ENCODE assay signal across 9 cellular contexts in genomic region chr11:64253043-64253442, GRCh38. TPM values are rescaled to one million over a fixed set of nuclear protein-coding genes. Genes with fewer than 3 reads are reported as not detected.
DNase-seq lines count a peak whose midpoint lies in the region; TF ChIP-seq lines count a peak whose summit lies in the region.
"Had no signal": no experiment of that assay in that cellular context is flagged by ENCODE, and none has a peak within 500 bp of the region (broad histone marks: within the 10 kb centered on the region; RNA-seq: fewer than 3 reads in every experiment).

No MANE protein-coding gene starts in this region.

- peaks cover 18% of the 10 kb centered on the region for H3K4me1 ChIP-seq in skeletal muscle satellite cell (ENCODE audit: control insufficient read depth, insufficient read depth, low read length)

- H3K4me3 Mint-ChIP-seq in T-helper 1 cell treated with Interleukin-12 subunit alpha and Interleukin-12 subunit beta and Interleukin-4 antibody, amounts not matched to agents 30 μg/mL and 1 μg/mL, for 36 hours, result peak overlapping the region; percentile 28

- H3K4me2 ChIP-seq in SU-DHL-6 (ENCODE audit: low read depth, low read length, poor library complexity, severe bottlenecking), result peak overlapping the region; percentile 97
- H3K4me2 ChIP-seq in skeletal muscle satellite cell (ENCODE audit: low read length), result peak overlapping the region; percentile 88

- no peak overlapping the region for H3K4me3 ChIP-seq in SU-DHL-6 (ENCODE audit: insufficient read depth, low read length, poor library complexity, severe bottlenecking)
- peak overlapping the region; percentile 82 for H3K4me3 ChIP-seq in fibroblast of the aortic adventitia (ENCODE audit: low read depth, low read length)
- peak overlapping the region; percentile 92 for H3K4me3 ChIP-seq in skeletal muscle satellite cell (ENCODE audit: low read length)

- H3K79me2 ChIP-seq in SU-DHL-6 (ENCODE audit: insufficient read depth, low read length), result peaks cover 9% of the 10 kb centered on the region; the same call in 1 of the 2 replicates

- H3K4me1 Mint-ChIP-seq in T-helper 1 cell treated with Interleukin-12 subunit alpha and Interleukin-12 subunit beta and Interleukin-4 antibody, amounts not matched to agents 30 μg/mL and 1 μg/mL, for 36 hours (ENCODE audit: low read depth), result peaks cover 18% of the 10 kb centered on the region

- peak overlapping the region; percentile 21; the same call in 1 of the 2 replicates for H3K27ac ChIP-seq in SU-DHL-6 (ENCODE audit: low read depth, low read length)

- H3K27me3 Mint-ChIP-seq in T-helper 1 cell treated with Interleukin-12 subunit alpha and Interleukin-12 subunit beta and Interleukin-4 antibody, amounts not matched to agents 30 μg/mL and 1 μg/mL, for 36 hours (ENCODE audit: low read depth), result no peaks in the 10 kb centered on the region

- H3K27me3 ChIP-seq in SU-DHL-6 (ENCODE audit: low read length) (no peaks in the 10 kb centered on the region), skeletal muscle satellite cell (ENCODE audit: control insufficient read depth, insufficient read depth, low read length) (no peaks in the 10 kb centered on the region)

- no peaks in the 10 kb centered on the region for H3K36me3 ChIP-seq in SU-DHL-6 (ENCODE audit: low read length)
- peaks cover 34% of the 10 kb centered on the region for H3K36me3 ChIP-seq in skeletal muscle satellite cell (ENCODE audit: insufficient read depth, low read length)

- DNase-seq in T-helper 1 cell (no peak), fibroblast of the aortic adventitia (ENCODE audit: low read depth) (no peak), SW 1271 (lab: John Stamatoyannopoulos, UW) (no peak), cortex of kidney (lab: John Stamatoyannopoulos, UW) (no peak), NCI-H446 (lab: John Stamatoyannopoulos, UW) (no peak)
- DNase-seq: activated naive CD4-positive, alpha-beta T cell treated with anti-CD3 and anti-CD28 coated beads for 36 hours had no signal

- H3K9me3 ChIP-seq in SU-DHL-6 (ENCODE audit: insufficient read depth, low read length) (no peaks in the 10 kb centered on the region), skeletal muscle satellite cell (replicated peaks; ENCODE audit: low read length) (no peaks in the 10 kb centered on the region)

- H2AFZ ChIP-seq in SU-DHL-6 (ENCODE audit: low read depth, low read length, severe bottlenecking), result no peak overlapping the region

- no peak for TF ChIP-seq CTCF in SU-DHL-6 (IDR thresholded peaks at IDR 0.05; ENCODE audit: insufficient read depth, low read length, poor library complexity, severe bottlenecking)
- TF ChIP-seq CTCF in fibroblast of the aortic adventitia (IDR thresholded peaks at IDR 0.05; ENCODE audit: insufficient read depth, low read length), result no peak

- no peaks in the 10 kb centered on the region for H3K9me3 Mint-ChIP-seq in T-helper 1 cell treated with Interleukin-12 subunit alpha and Interleukin-12 subunit beta and Interleukin-4 antibody, amounts not matched to agents 30 μg/mL and 1 μg/mL, for 36 hours
- H3K9me3 Mint-ChIP-seq: activated naive CD4-positive, alpha-beta T cell treated with anti-CD3 and anti-CD28 coated beads for 36 hours had no signal

- H3K9me2 ChIP-seq in SU-DHL-6 (replicated peaks; ENCODE audit: insufficient read depth, low read length), result no peaks in the 10 kb centered on the region

- H3K9ac ChIP-seq in SU-DHL-6 (ENCODE audit: low read length) (no peak overlapping the region), skeletal muscle satellite cell (ENCODE audit: low read depth, low read length) (peak overlapping the region; percentile 93)

- no peaks in the 10 kb centered on the region for H4K20me1 ChIP-seq in SU-DHL-6 (ENCODE audit: low read depth, low read length)

- no peak overlapping the region for H3K27ac Mint-ChIP-seq in T-helper 1 cell treated with Interleukin-12 subunit alpha and Interleukin-12 subunit beta and Interleukin-4 antibody, amounts not matched to agents 30 μg/mL and 1 μg/mL, for 36 hours
- H3K27ac Mint-ChIP-seq: activated naive CD4-positive, alpha-beta T cell treated with anti-CD3 and anti-CD28 coated beads for 36 hours had no signal

- peaks cover 4% of the 10 kb centered on the region; the same call in 1 of the 2 replicates for H3F3A ChIP-seq in SU-DHL-6 (ENCODE audit: insufficient read depth)

- H3K36me3 Mint-ChIP-seq in T-helper 1 cell treated with Interleukin-12 subunit alpha and Interleukin-12 subunit beta and Interleukin-4 antibody, amounts not matched to agents 30 μg/mL and 1 μg/mL, for 36 hours (ENCODE audit: low read depth), result peaks cover 5% of the 10 kb centered on the region

RNA-seq across cellular contexts. Expression of gene PLCB3, which starts 1.7 kb away (rescaled TPM):
- 22.5 and 47.5 TPM in 2 replicates for total RNA-seq in fibroblast of the aortic adventitia (ENCODE audit: low replicate concordance)
- 39.8 and 44.6 TPM in 2 replicates for total RNA-seq in skeletal muscle satellite cell (2012; rRNA removed)

RNA-seq across cellular contexts. Expression of gene PPP1R14B, which starts 6.3 kb away (rescaled TPM):
- total RNA-seq in fibroblast of the aortic adventitia (ENCODE audit: low replicate concordance), result 42.1 and 264 TPM in 2 replicates
- total RNA-seq in skeletal muscle satellite cell (2012; rRNA removed), result 258 and 350 TPM in 2 replicates

RNA-seq across cellular contexts. Expression of gene FKBP2, which starts 12.1 kb away (rescaled TPM):
- total RNA-seq in fibroblast of the aortic adventitia (ENCODE audit: low replicate concordance), result 34.3 and 60.3 TPM in 2 replicates
- total RNA-seq in skeletal muscle satellite cell (2012; rRNA removed), result 31.0 and 47.1 TPM in 2 replicates

RNA-seq across cellular contexts. Expression of gene VEGFB, which starts 18.7 kb away (rescaled TPM):
- 17.3 and 37.5 TPM in 2 replicates for total RNA-seq in fibroblast of the aortic adventitia (ENCODE audit: low replicate concordance)
- 20.3 and 30.1 TPM in 2 replicates for total RNA-seq in skeletal muscle satellite cell (2012; rRNA removed)

RNA-seq across cellular contexts. Expression of gene DNAJC4, which starts 22.7 kb away (rescaled TPM):
- total RNA-seq in fibroblast of the aortic adventitia (ENCODE audit: low replicate concordance), result 6.5 and 9.0 TPM in 2 replicates
- total RNA-seq in skeletal muscle satellite cell (2012; rRNA removed), result 7.9 and 9.4 TPM in 2 replicates
